Comparison of ENCODE assay signal across 8 cellular contexts in genomic region chr7:33807779-33808482, GRCh38.
A peak's percentile ranks its signal among the peaks of the same experiment; 100 is the strongest.
DNase-seq lines count a peak whose midpoint lies in the region; ATAC-seq and TF ChIP-seq lines count a peak whose summit lies in the region.

No MANE protein-coding gene starts in this region.

- H3K4me2 ChIP-seq in neuronal stem cell (ENCODE audit: insufficient read depth, low read length, poor library complexity, severe bottlenecking), result no peak overlapping the region

- no peak overlapping the region for H4K91ac ChIP-seq in neuronal stem cell (ENCODE audit: low read depth, low read length, poor library complexity)

- TF ChIP-seq CTCF in LNCaP clone FGC (IDR thresholded peaks at IDR 0.05; ENCODE audit: control insufficient read depth, extremely low read depth, insufficient read depth), result peak; percentile 73
- peak; percentile 43 for TF ChIP-seq CTCF in endothelial cell (IDR thresholded peaks at IDR 0.05; ENCODE audit: unreplicated experiment)
- TF ChIP-seq CTCF in gastrocnemius medialis (IDR thresholded peaks at IDR 0.05 in 4 of 5, conservative IDR thresholded peaks at IDR 0.05 in 1 of 5), result no peak

- H3K36me3 Mint-ChIP-seq in activated CD4-positive, alpha-beta T cell treated with anti-CD3 and anti-CD28 coated beads, Interleukin-2, amount 10 ng/mL, durations not matched to agents 24 days and 14 days (ENCODE audit: low read depth), result no peaks in the 10 kb centered on the region
- no peaks in the 10 kb centered on the region for H3K36me3 Mint-ChIP-seq in endothelial cell (ENCODE audit: low read depth, unreplicated experiment)
- H3K36me3 Mint-ChIP-seq in natural killer cell treated with Interleukin-12 subunit alpha and Interleukin-12 subunit beta and Interleukin-15 and Interleukin-18, amount 100 ng/mL, for 72 hours, result no peaks in the 10 kb centered on the region

- peak; percentile 29 for DNase-seq in activated CD4-positive, alpha-beta T cell treated with anti-CD3 and anti-CD28 coated beads for 48 hours
- DNase-seq in activated CD4-positive, alpha-beta T cell treated with anti-CD3 and anti-CD28 coated beads, Interleukin-2, amount 10 ng/mL, durations not matched to agents 24 days and 14 days, result no peak
- no peak for DNase-seq in LNCaP clone FGC (ENCODE audit: low read depth)
- peak; percentile 36 for DNase-seq in endothelial cell (ENCODE audit: low spot score)
- no peak for DNase-seq in gastrocnemius medialis
- no peak for DNase-seq in NCI-H524 (lab: John Stamatoyannopoulos, UW)
- DNase-seq in natural killer cell treated with Interleukin-12 subunit alpha and Interleukin-12 subunit beta and Interleukin-15 and Interleukin-18, amount 100 ng/mL, for 72 hours (ENCODE audit: low spot score), result no peak
- DNase-seq in neuronal stem cell (ENCODE audit: low spot score), result no peak

- H3K36me3 ChIP-seq in gastrocnemius medialis, result no peaks in the 10 kb centered on the region
- H3K36me3 ChIP-seq in neuronal stem cell (replicated peaks in 1 of 2; ENCODE audit: control insufficient read depth in 2 of 2, insufficient read depth in 2 of 2, low read length in 2 of 2), result no peaks in the 10 kb centered on the region

- in situ Hi-C loops in gastrocnemius medialis (cut with MboI; ENCODE audit: low sequenced_read_pairs in 4 of 4), result no loop called here

- no peak overlapping the region for H2BK15ac ChIP-seq in neuronal stem cell (ENCODE audit: low read length)

- no peak overlapping the region for H3K14ac ChIP-seq in neuronal stem cell (ENCODE audit: low read length)

- no peaks in the 10 kb centered on the region for H3K27me3 Mint-ChIP-seq in activated CD4-positive, alpha-beta T cell treated with anti-CD3 and anti-CD28 coated beads, Interleukin-2, amount 10 ng/mL, durations not matched to agents 24 days and 14 days
- H3K27me3 Mint-ChIP-seq in endothelial cell (ENCODE audit: unreplicated experiment), result peaks cover 2% of the 10 kb centered on the region
- no peaks in the 10 kb centered on the region for H3K27me3 Mint-ChIP-seq in natural killer cell treated with Interleukin-12 subunit alpha and Interleukin-12 subunit beta and Interleukin-15 and Interleukin-18, amount 100 ng/mL, for 72 hours

- no peaks in the 10 kb centered on the region for H3K9me3 Mint-ChIP-seq in activated CD4-positive, alpha-beta T cell treated with anti-CD3 and anti-CD28 coated beads, Interleukin-2, amount 10 ng/mL, durations not matched to agents 24 days and 14 days
- H3K9me3 Mint-ChIP-seq in endothelial cell (ENCODE audit: unreplicated experiment), result no peaks in the 10 kb centered on the region
- H3K9me3 Mint-ChIP-seq in natural killer cell treated with Interleukin-12 subunit alpha and Interleukin-12 subunit beta and Interleukin-15 and Interleukin-18, amount 100 ng/mL, for 72 hours, result peaks cover 3% of the 10 kb centered on the region

- no peaks in the 10 kb centered on the region for H3K4me1 Mint-ChIP-seq in activated CD4-positive, alpha-beta T cell treated with anti-CD3 and anti-CD28 coated beads, Interleukin-2, amount 10 ng/mL, durations not matched to agents 24 days and 14 days
- H3K4me1 Mint-ChIP-seq in endothelial cell (ENCODE audit: unreplicated experiment), result no peaks in the 10 kb centered on the region
- H3K4me1 Mint-ChIP-seq in natural killer cell treated with Interleukin-12 subunit alpha and Interleukin-12 subunit beta and Interleukin-15 and Interleukin-18, amount 100 ng/mL, for 72 hours (ENCODE audit: low read depth in 2 of 2), result no peaks in the 10 kb centered on the region

- H2BK120ac ChIP-seq in neuronal stem cell (ENCODE audit: low read depth, low read length), result no peak overlapping the region

- H4K8ac ChIP-seq in neuronal stem cell (ENCODE audit: low read depth, low read length), result no peak overlapping the region

- no peak overlapping the region for H3K9ac ChIP-seq in neuronal stem cell (ENCODE audit: low read depth, low read length, poor library complexity)

- H3K27ac Mint-ChIP-seq in activated CD4-positive, alpha-beta T cell treated with anti-CD3 and anti-CD28 coated beads, Interleukin-2, amount 10 ng/mL, durations not matched to agents 24 days and 14 days, result no peak overlapping the region
- H3K27ac Mint-ChIP-seq in endothelial cell (ENCODE audit: unreplicated experiment), result no peak overlapping the region
- H3K27ac Mint-ChIP-seq in natural killer cell treated with Interleukin-12 subunit alpha and Interleukin-12 subunit beta and Interleukin-15 and Interleukin-18, amount 100 ng/mL, for 72 hours, result no peak overlapping the region

- H3K4me3 ChIP-seq in LNCaP clone FGC (ENCODE audit: low read depth, low read length) (no peak overlapping the region), gastrocnemius medialis (no peak overlapping the region), neuronal stem cell (ENCODE audit: low read length in 2 of 2) (no peak overlapping the region)

- no peak for ATAC-seq in gastrocnemius medialis
- ATAC-seq in natural killer cell treated with Interleukin-12 subunit alpha and Interleukin-12 subunit beta and Interleukin-15 and Interleukin-18, amount 100 ng/mL, for 72 hours, result no peak

- no peak overlapping the region for H2AFZ ChIP-seq in neuronal stem cell (ENCODE audit: low read length)

- no peak overlapping the region for H2BK12ac ChIP-seq in neuronal stem cell (ENCODE audit: low read length)

- no peak overlapping the region for H3K4me3 Mint-ChIP-seq in activated CD4-positive, alpha-beta T cell treated with anti-CD3 and anti-CD28 coated beads, Interleukin-2, amount 10 ng/mL, durations not matched to agents 24 days and 14 days
- H3K4me3 Mint-ChIP-seq in endothelial cell (ENCODE audit: unreplicated experiment), result no peak overlapping the region
- H3K4me3 Mint-ChIP-seq in natural killer cell treated with Interleukin-12 subunit alpha and Interleukin-12 subunit beta and Interleukin-15 and Interleukin-18, amount 100 ng/mL, for 72 hours, result no peak overlapping the region

- H3K4ac ChIP-seq in neuronal stem cell (ENCODE audit: low read length), result no peak overlapping the region

- H3K27me3 ChIP-seq in gastrocnemius medialis, result no peaks in the 10 kb centered on the region
- no peaks in the 10 kb centered on the region for H3K27me3 ChIP-seq in neuronal stem cell (ENCODE audit: control insufficient read depth in 3 of 3, insufficient read depth in 3 of 3, low read depth in 1 of 3, low read length in 3 of 3)

- H3K9me3 ChIP-seq in gastrocnemius medialis, result no peaks in the 10 kb centered on the region
- no peaks in the 10 kb centered on the region for H3K9me3 ChIP-seq in neuronal stem cell (replicated peaks in 1 of 2; ENCODE audit: control insufficient read depth in 2 of 2, insufficient read depth in 1 of 2, low read depth in 1 of 2, low read length in 2 of 2)

- intact Hi-C loops in activated CD4-positive, alpha-beta T cell treated with anti-CD3 and anti-CD28 coated beads, Interleukin-2, amount 10 ng/mL, durations not matched to agents 24 days and 14 days (cut with micrococcal nuclease), result no loop called here
- intact Hi-C loops in gastrocnemius medialis (cut with DNase I; ENCODE audit: low total_unique reads), result no loop called here

- H3K18ac ChIP-seq in neuronal stem cell (ENCODE audit: low read length), result no peak overlapping the region

- H3K23ac ChIP-seq in neuronal stem cell (ENCODE audit: low read depth, low read length, poor library complexity), result no peak overlapping the region

- H2BK5ac ChIP-seq in neuronal stem cell (ENCODE audit: low read length), result no peak overlapping the region

- peaks cover 14 to 23% of the 10 kb centered on the region in 2 donors for H3K4me1 ChIP-seq in gastrocnemius medialis
- H3K4me1 ChIP-seq in neuronal stem cell (ENCODE audit: control insufficient read depth in 2 of 2, insufficient read depth in 1 of 2, low read depth in 1 of 2, low read length in 2 of 2), result peaks cover 0 to 11% of the 10 kb centered on the region in 2 donors

- no peak overlapping the region for H2AK5ac ChIP-seq in neuronal stem cell (ENCODE audit: low read depth, low read length)

- no CpG with 5 or more reads among the region's 10 CpGs for WGBS in neuronal stem cell (ENCODE audit: extremely low coverage in 2 of 2, insufficient read length in 2 of 2, insufficient replicate concordance in 1 of 2), 2 donors

- TF ChIP-seq POLR2A in gastrocnemius medialis (IDR thresholded peaks at IDR 0.05), result no peak

- H3K27ac ChIP-seq in gastrocnemius medialis (peak overlapping the region in 3 of 4 donors; percentile 25 to 52 (median 38)), neuronal stem cell (replicated peaks; ENCODE audit: low read length) (no peak overlapping the region)

- H3K79me1 ChIP-seq in neuronal stem cell (ENCODE audit: low read depth, low read length), result no peaks in the 10 kb centered on the region

Comparison
In these comparisons a context has a peak if more than half of its experiments do, and no peak if none do; other contexts are left out.
1. DNase-seq: peak in activated CD4-positive, alpha-beta T cell treated with anti-CD3 and anti-CD28 coated beads for 48 hours (single experiment) and endothelial cell (single experiment); none in activated CD4-positive, alpha-beta T cell treated with anti-CD3 and anti-CD28 coated beads, Interleukin-2, amount 10 ng/mL, durations not matched to agents 24 days and 14 days (single experiment), LNCaP clone FGC (single experiment), gastrocnemius medialis (0 of 2), NCI-H524 (0 of 2), natural killer cell treated with Interleukin-12 subunit alpha and Interleukin-12 subunit beta and Interleukin-15 and Interleukin-18, amount 100 ng/mL, for 72 hours (single experiment) and neuronal stem cell (single experiment).
2. CTCF ChIP-seq: peak in LNCaP clone FGC (single experiment) and endothelial cell (single experiment); none in gastrocnemius medialis (0 of 5).